In the genomic region with DNA sequence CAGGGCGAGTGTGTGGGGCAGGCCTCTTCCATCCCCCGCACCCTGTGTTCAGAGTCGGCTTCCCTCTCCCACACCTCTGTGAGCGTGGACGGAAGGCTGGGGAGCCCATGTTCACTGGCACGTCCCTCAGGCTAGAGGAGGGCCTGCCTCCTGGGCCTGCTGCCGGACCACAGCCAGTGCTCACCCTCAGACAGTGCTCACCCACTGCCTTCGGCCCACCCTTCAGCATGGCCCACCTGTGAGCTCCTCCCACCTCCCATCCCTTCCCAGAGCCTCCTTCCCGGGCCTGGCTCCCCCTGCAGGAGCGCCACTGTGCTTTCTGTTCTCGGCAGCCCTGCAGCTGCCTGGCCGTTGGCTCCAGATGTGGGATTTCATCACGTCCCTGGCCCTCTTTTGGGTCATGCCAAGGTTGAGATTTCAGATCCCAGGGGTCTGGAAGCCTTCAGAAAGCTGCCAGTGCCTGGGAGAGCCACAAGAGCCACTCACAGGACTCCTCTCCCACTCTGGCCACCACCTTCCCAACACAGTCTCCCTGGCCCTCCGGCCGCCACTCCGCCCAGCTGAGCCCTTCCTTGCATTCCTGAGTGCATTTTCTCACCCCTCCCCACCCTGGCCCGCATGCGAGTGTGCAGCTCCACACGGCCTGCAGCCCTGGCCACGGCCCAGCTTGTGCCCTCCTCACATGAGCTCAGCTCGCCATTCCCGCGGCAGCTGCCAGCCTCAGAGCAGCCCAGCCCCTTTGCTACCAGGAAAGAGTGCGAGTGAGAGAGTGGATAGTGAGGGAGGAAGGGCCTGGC, we compare ENCODE assay signal across 10 cellular contexts. TPM values are rescaled to one million over a fixed set of nuclear protein-coding genes. Genes with fewer than 3 reads are reported as not detected.
DNase-seq lines count a peak whose midpoint lies in the region; ATAC-seq and TF ChIP-seq lines count a peak whose summit lies in the region.
"Had no signal": no experiment of that assay in that cellular context is flagged by ENCODE, and none has a peak within 500 bp of the region (broad histone marks: within the 10 kb centered on the region; RNA-seq: fewer than 3 reads in every experiment).

No MANE protein-coding gene starts in this region.

- peaks cover 7 to 17% of the 10 kb centered on the region in 2 donors for H3K4me1 ChIP-seq in esophagus (ENCODE audit: control insufficient read depth in 2 of 2, insufficient read depth in 2 of 2, low read length in 1 of 2)

- DNase-seq in NCI-H226 (peak; percentile 94), mucosa of gallbladder (ENCODE audit: low spot score) (peak; percentile 76), NK-92 (lab: John Stamatoyannopoulos, UW; ENCODE audit: unreplicated experiment) (no peak), DMS53 treated with DMSO at 0.1 percent for 48 hours (lab: John Stamatoyannopoulos, UW; ENCODE audit: unreplicated experiment) (no peak)
- DNase-seq: CD4-positive, CD25-positive, alpha-beta regulatory T cell had no signal

- ATAC-seq in GM19023 (IDR thresholded peaks at IDR 0.05; ENCODE audit: unreplicated experiment), result no peak
- no peak for ATAC-seq in GM21723 (IDR thresholded peaks at IDR 0.05; ENCODE audit: unreplicated experiment)

- no peaks in the 10 kb centered on the region for H3K9me3 ChIP-seq in esophagus (ENCODE audit: control insufficient read depth in 2 of 2, insufficient read depth in 1 of 2, low read depth in 1 of 2, low read length in 1 of 2)
- H3K9me3 ChIP-seq: neutrophil had no signal

- WGBS in esophagus, 2 donors, result 59 to 65% methylated on average over 23 to 24 of the region's 24 CpGs

- peak overlapping the region; percentile 7; the same call in 1 of the 2 replicates for H3K27ac ChIP-seq in 22Rv1
- peak overlapping the region; percentile 68 for H3K27ac ChIP-seq in esophagus (ENCODE audit: low read depth in 2 of 2, low read length in 1 of 2)
- H3K27ac ChIP-seq: neutrophil had no signal

- no peaks in the 10 kb centered on the region for H3K27me3 ChIP-seq in esophagus (ENCODE audit: control insufficient read depth in 1 of 2, insufficient read depth in 2 of 2, low read length in 2 of 2)
- H3K27me3 ChIP-seq: neutrophil had no signal

- H3K4me3 ChIP-seq in esophagus (ENCODE audit: low read depth in 1 of 2, low read length in 2 of 2), result no peak overlapping the region

- peaks cover 23 to 82% of the 10 kb centered on the region in 2 donors for H3K36me3 ChIP-seq in esophagus (ENCODE audit: control insufficient read depth in 2 of 2, insufficient read depth in 2 of 2, low read length in 1 of 2)

- TF ChIP-seq CTCF in 22Rv1 (IDR thresholded peaks at IDR 0.05), result no peak; the same call in 1 of the 2 replicates

RNA-seq across cellular contexts. Expression of a gene that starts 25.3 kb away (rescaled TPM):
- 10 to 100 TPM in 1 of 2 donors, 1 to 10 TPM in 1; 4.1 to 12.3 TPM for polyA plus RNA-seq in esophagus
- 206 TPM for total RNA-seq in mucosa of gallbladder

RNA-seq across cellular contexts. Expression of a gene that starts 54.4 kb away (rescaled TPM):
- polyA plus RNA-seq in esophagus, result 1,000 to 10,000 TPM in 1 of 2 donors, 100 to 1,000 TPM in 1; 405 to 2,874 TPM
- total RNA-seq in mucosa of gallbladder, result not detected
- total RNA-seq: CD4-positive, CD25-positive, alpha-beta regulatory T cell had no signal
- polyA plus RNA-seq: CD4-positive, CD25-positive, alpha-beta regulatory T cell had no signal

Comparison
In these comparisons a context has a peak if more than half of its experiments do, and no peak if none do; other contexts are left out.
1. DNase-seq: peak in NCI-H226 (single experiment) and mucosa of gallbladder (single experiment); none in NK-92 (single experiment) and DMS53 treated with DMSO at 0.1 percent for 48 hours (single experiment).